23 cellular contexts compared by ENCODE assay signal in the genomic region with DNA sequence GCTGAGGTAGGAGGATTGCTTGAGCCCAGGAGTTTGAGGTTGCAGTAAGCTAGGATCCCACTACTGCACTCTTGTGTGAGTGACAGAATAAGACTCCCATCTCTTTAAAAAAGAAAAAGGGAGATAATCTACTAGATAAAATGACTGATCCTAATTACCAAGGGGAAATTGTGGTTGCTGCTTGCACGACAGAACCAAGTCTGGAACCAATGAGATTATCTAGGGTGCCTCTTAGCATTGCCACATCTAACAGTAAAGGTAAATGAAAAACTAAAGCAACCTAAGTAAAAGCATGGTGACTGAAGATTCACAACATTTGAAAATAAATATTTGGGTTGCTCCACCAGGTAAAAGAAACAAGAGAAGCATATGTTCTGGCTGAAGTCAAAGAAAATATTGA.
"Had no signal": no experiment of that assay in that cellular context is flagged by ENCODE, and none has a peak within 500 bp of the region (broad histone marks: within the 10 kb centered on the region; RNA-seq: fewer than 3 reads in every experiment).

No MANE protein-coding gene starts in this region.

- H3K4me3 ChIP-seq: esophagus squamous epithelium, gastrocnemius medialis, heart right ventricle, left lung, lower lobe of right lung, mucosa of descending colon had no signal

- H3K27ac ChIP-seq: epithelial cell of prostate, esophagus squamous epithelium, gastrocnemius medialis, heart right ventricle, left lung, lower lobe of right lung had no signal

- DNase-seq: cortex of kidney; effector CD8-positive, alpha-beta T cell; effector memory CD8-positive, alpha-beta T cell; endodermal cell; erythroblast; esophagus squamous epithelium; foreskin fibroblast; foreskin melanocyte; gastrocnemius medialis; glutamatergic neuron; head of caudate nucleus; heart right ventricle; hippocampal formation; left cardiac atrium; left lung; left ventricle myocardium superior; lower lobe of right lung; mesenchymal stem cell; mucosa of descending colon; naive B cell; naive thymus-derived CD8-positive, alpha-beta T cell had no signal

- H3K36me3 ChIP-seq: esophagus squamous epithelium, gastrocnemius medialis, heart right ventricle, left lung, lower lobe of right lung had no signal

- H3K9me3 ChIP-seq: esophagus squamous epithelium, gastrocnemius medialis, lower lobe of right lung, mucosa of descending colon had no signal

- ATAC-seq: effector memory CD8-positive, alpha-beta T cell; esophagus mucosa; gastrocnemius medialis; heart right ventricle; left cardiac atrium; left lung; left ventricle myocardium superior; lower lobe of right lung; mucosa of descending colon; naive thymus-derived CD8-positive, alpha-beta T cell had no signal

- H3K27me3 ChIP-seq: esophagus squamous epithelium, gastrocnemius medialis, heart right ventricle, left lung had no signal

- H3K4me1 ChIP-seq: esophagus squamous epithelium, gastrocnemius medialis, heart right ventricle, left lung, lower lobe of right lung had no signal
